2 cellular contexts compared by ENCODE assay signal in genomic region chr12:94027561-94027960, GRCh38.
A peak's percentile ranks its signal among the peaks of the same experiment; 100 is the strongest.
TF ChIP-seq lines count a peak whose summit lies in the region.

No MANE protein-coding gene starts in this region.

TF ChIP-seq in liver, 16 proteins besides CTCF, POLR2A, EP300 and RAD21 (continued from another document):
- TF ChIP-seq REST (IDR thresholded peaks at IDR 0.05) (no peak), ATF3 (IDR thresholded peaks at IDR 0.05) (no peak), ZBTB33 (IDR thresholded peaks at IDR 0.05) (no peak), TAF1 (conservative IDR thresholded peaks at IDR 0.05) (no peak), NR2F2 (IDR thresholded peaks at IDR 0.05) (no peak), GABPA (IDR thresholded peaks at IDR 0.05 in 1 of 2, conservative IDR thresholded peaks at IDR 0.05 in 1 of 2) (no peak), EGR1 (IDR thresholded peaks at IDR 0.05; ENCODE audit: low read depth in 2 of 2) (no peak), HNF4A (conservative IDR thresholded peaks at IDR 0.05) (peak in 1 of 2 donors; percentile 56), MAX (IDR thresholded peaks at IDR 0.05) (no peak), JUND (IDR thresholded peaks at IDR 0.05) (no peak), SP1 (IDR thresholded peaks at IDR 0.05) (peak; percentile 45), YY1 (IDR thresholded peaks at IDR 0.05) (no peak)

TF ChIP-seq in HepG2, 621 proteins besides CTCF, POLR2A, EP300 and RAD21:
- no peak for TF ChIP-seq DMTF1 (CRISPR knock-in tag; IDR thresholded peaks at IDR 0.05)
